Comparison of ENCODE assay signal across 8 cellular contexts in the genomic region with DNA sequence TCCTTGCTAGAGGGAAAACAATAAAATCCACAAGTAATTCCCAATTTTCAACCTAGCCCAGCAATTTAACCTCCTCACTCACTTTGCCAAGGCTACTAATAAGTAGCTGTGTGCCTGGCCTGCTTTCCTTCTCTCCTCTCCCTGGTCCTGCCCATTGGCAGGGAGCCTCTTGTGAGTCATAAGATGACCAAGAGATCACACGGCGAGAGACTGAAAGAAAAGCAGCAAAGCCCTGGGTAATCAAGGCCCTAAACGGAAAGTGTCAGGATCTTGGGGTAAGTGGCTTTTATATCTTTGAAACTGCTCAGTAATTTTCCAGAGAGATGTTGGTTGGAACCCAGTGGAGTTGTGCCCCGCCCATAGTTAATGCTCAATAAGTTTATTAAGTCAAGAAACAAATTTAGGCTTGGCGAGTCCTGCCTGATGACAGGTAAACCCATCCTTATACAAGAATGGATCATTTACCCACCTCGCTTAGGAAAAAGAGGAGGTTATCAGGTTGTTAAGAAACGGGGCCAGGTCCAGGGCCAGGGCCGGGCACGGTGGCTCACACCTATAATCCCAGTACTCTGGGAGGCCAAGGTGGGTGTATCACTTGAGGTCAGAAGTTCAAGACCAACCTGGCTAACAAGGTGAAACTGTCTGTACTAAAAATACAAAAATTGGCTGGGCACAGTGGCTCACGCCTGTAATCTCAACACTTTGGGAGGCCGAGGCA. TPM values are rescaled to one million over a fixed set of nuclear protein-coding genes. Genes with fewer than 3 reads are reported as not detected.
A peak's percentile ranks its signal among the peaks of the same experiment; 100 is the strongest.
DNase-seq lines count a peak whose midpoint lies in the region; ATAC-seq, FAIRE-seq and TF ChIP-seq lines count a peak whose summit lies in the region.
"Had no signal": no experiment of that assay in that cellular context is flagged by ENCODE, and none has a peak within 500 bp of the region (broad histone marks: within the 10 kb centered on the region; RNA-seq: fewer than 3 reads in every experiment).

No MANE protein-coding gene starts in this region.

- no peaks in the 10 kb centered on the region for H3K36me3 ChIP-seq in lung (ENCODE audit: control insufficient read depth in 2 of 2, insufficient read depth in 2 of 2, low read length in 2 of 2)

- ATAC-seq in lung (ENCODE audit: insufficient read depth, low FRiP score), result peak; percentile 89
- no peak for ATAC-seq in GM19397 (IDR thresholded peaks at IDR 0.05; ENCODE audit: unreplicated experiment)
- no peak for ATAC-seq in WTC11
- ATAC-seq in T-helper 17 cell, result no peak

- peaks cover 0 to 2% of the 10 kb centered on the region in 2 donors for H3K4me1 ChIP-seq in lung (ENCODE audit: control insufficient read depth in 2 of 2, insufficient read depth in 2 of 2, low read length in 2 of 2)

- no peaks in the 10 kb centered on the region for H3K27me3 ChIP-seq in lung (ENCODE audit: control insufficient read depth, insufficient read depth)
- H3K27me3 ChIP-seq: dorsolateral prefrontal cortex had no signal

- CTCF ChIA-PET in WTC11 (lab: Charles Lee), result interaction anchor here (0.7 kb wide), 1 partner anchor 37 kb away, joined by 3 read pairs; no protein-coding TSS in a partner anchor

- H3K27ac Mint-ChIP-seq in WTC11 (no peak overlapping the region), T-helper 17 cell (no peak overlapping the region)

- DNase-seq in M059J (ENCODE audit: low read depth) (peak; percentile 95), dedifferentiated amniotic fluid mesenchymal stem cell (ENCODE audit: extremely low spot score) (peak; percentile 95), lung (ENCODE audit: low spot score) (peak; percentile 71), urothelium cell line (ENCODE audit: low spot score) (peak; percentile 74), WTC11 (ENCODE audit: low spot score) (no peak), T-helper 17 cell (no peak)

- H3K9me3 ChIP-seq in lung (ENCODE audit: control insufficient read depth in 2 of 2, insufficient read depth in 1 of 2, low read length in 1 of 2) (no peaks in the 10 kb centered on the region), T-helper 17 cell (ENCODE audit: control insufficient read depth, low read length, poor library complexity, severe bottlenecking) (no peaks in the 10 kb centered on the region)

- no peaks in the 10 kb centered on the region for H3K36me3 Mint-ChIP-seq in WTC11
- no peaks in the 10 kb centered on the region for H3K36me3 Mint-ChIP-seq in T-helper 17 cell (ENCODE audit: low read depth)

- H3K9me3 Mint-ChIP-seq in WTC11, result no peaks in the 10 kb centered on the region

- 80 to 94% methylated on average over 11 of the region's 11 CpGs for WGBS in lung, 2 donors

- H3K4me1 Mint-ChIP-seq in WTC11 (no peaks in the 10 kb centered on the region), T-helper 17 cell (peaks cover 2% of the 10 kb centered on the region)

- H3K27me3 Mint-ChIP-seq in WTC11 (ENCODE audit: low read depth), result no peaks in the 10 kb centered on the region
- H3K27me3 Mint-ChIP-seq in T-helper 17 cell, result no peaks in the 10 kb centered on the region

- no peak overlapping the region for H3K4me3 ChIP-seq in lung

- FAIRE-seq in urothelium cell line (lab: Jason Lieb, UNC), result no peak

- no peak for TF ChIP-seq CTCF in lung (IDR thresholded peaks at IDR 0.05; ENCODE audit: control extremely low read depth, extremely low read depth)
- TF ChIP-seq CTCF in WTC11 (IDR thresholded peaks at IDR 0.05), result no peak

- POLR2A ChIA-PET in WTC11 (lab: Charles Lee), result interaction anchor here (0.7 to 1.8 kb wide), 2 partner anchors 11 to 138 kb away, joined by 4 to 6 read pairs; partner anchors contain the start of gene ADAM17

- H3K4me3 Mint-ChIP-seq in WTC11 (no peak overlapping the region), T-helper 17 cell (no peak overlapping the region)

- H3K27ac ChIP-seq in lung (ENCODE audit: low read depth in 1 of 2, low read length in 1 of 2), result peak overlapping the region in 1 of 2 donors; percentile 55

TF ChIP-seq in WTC11, 78 proteins besides CTCF, POLR2A, EP300 and RAD21:
- TF ChIP-seq SMAD4 (CRISPR knock-in tag; IDR thresholded peaks at IDR 0.05) (no peak), CBFB (CRISPR knock-in tag; IDR thresholded peaks at IDR 0.05; ENCODE audit: low read depth) (no peak), NR3C1 (CRISPR knock-in tag; conservative IDR thresholded peaks at IDR 0.05; ENCODE audit: low read depth) (no peak), ZMAT4 (CRISPR knock-in tag; IDR thresholded peaks at IDR 0.05) (no peak), MXD4 (CRISPR knock-in tag; IDR thresholded peaks at IDR 0.05; ENCODE audit: borderline replicate concordance) (no peak), NFE2L1 (CRISPR knock-in tag; IDR thresholded peaks at IDR 0.05) (no peak), ZNF423 (CRISPR knock-in tag; IDR thresholded peaks at IDR 0.05) (no peak)
- TF ChIP-seq, protein P1, sequence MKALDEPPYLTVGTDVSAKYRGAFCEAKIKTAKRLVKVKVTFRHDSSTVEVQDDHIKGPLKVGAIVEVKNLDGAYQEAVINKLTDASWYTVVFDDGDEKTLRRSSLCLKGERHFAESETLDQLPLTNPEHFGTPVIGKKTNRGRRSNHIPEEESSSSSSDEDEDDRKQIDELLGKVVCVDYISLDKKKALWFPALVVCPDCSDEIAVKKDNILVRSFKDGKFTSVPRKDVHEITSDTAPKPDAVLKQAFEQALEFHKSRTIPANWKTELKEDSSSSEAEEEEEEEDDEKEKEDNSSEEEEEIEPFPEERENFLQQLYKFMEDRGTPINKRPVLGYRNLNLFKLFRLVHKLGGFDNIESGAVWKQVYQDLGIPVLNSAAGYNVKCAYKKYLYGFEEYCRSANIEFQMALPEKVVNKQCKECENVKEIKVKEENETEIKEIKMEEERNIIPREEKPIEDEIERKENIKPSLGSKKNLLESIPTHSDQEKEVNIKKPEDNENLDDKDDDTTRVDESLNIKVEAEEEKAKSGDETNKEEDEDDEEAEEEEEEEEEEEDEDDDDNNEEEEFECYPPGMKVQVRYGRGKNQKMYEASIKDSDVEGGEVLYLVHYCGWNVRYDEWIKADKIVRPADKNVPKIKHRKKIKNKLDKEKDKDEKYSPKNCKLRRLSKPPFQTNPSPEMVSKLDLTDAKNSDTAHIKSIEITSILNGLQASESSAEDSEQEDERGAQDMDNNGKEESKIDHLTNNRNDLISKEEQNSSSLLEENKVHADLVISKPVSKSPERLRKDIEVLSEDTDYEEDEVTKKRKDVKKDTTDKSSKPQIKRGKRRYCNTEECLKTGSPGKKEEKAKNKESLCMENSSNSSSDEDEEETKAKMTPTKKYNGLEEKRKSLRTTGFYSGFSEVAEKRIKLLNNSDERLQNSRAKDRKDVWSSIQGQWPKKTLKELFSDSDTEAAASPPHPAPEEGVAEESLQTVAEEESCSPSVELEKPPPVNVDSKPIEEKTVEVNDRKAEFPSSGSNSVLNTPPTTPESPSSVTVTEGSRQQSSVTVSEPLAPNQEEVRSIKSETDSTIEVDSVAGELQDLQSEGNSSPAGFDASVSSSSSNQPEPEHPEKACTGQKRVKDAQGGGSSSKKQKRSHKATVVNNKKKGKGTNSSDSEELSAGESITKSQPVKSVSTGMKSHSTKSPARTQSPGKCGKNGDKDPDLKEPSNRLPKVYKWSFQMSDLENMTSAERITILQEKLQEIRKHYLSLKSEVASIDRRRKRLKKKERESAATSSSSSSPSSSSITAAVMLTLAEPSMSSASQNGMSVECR (CRISPR knock-in tag; IDR thresholded peaks at IDR 0.05; ENCODE audit: borderline replicate concordance), result no peak
- TF ChIP-seq, protein P2, sequence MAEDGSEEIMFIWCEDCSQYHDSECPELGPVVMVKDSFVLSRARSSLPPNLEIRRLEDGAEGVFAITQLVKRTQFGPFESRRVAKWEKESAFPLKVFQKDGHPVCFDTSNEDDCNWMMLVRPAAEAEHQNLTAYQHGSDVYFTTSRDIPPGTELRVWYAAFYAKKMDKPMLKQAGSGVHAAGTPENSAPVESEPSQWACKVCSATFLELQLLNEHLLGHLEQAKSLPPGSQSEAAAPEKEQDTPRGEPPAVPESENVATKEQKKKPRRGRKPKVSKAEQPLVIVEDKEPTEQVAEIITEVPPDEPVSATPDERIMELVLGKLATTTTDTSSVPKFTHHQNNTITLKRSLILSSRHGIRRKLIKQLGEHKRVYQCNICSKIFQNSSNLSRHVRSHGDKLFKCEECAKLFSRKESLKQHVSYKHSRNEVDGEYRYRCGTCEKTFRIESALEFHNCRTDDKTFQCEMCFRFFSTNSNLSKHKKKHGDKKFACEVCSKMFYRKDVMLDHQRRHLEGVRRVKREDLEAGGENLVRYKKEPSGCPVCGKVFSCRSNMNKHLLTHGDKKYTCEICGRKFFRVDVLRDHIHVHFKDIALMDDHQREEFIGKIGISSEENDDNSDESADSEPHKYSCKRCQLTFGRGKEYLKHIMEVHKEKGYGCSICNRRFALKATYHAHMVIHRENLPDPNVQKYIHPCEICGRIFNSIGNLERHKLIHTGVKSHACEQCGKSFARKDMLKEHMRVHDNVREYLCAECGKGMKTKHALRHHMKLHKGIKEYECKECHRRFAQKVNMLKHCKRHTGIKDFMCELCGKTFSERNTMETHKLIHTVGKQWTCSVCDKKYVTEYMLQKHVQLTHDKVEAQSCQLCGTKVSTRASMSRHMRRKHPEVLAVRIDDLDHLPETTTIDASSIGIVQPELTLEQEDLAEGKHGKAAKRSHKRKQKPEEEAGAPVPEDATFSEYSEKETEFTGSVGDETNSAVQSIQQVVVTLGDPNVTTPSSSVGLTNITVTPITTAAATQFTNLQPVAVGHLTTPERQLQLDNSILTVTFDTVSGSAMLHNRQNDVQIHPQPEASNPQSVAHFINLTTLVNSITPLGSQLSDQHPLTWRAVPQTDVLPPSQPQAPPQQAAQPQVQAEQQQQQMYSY (CRISPR knock-in tag; IDR thresholded peaks at IDR 0.05), result no peak
- TF ChIP-seq, protein P3, sequence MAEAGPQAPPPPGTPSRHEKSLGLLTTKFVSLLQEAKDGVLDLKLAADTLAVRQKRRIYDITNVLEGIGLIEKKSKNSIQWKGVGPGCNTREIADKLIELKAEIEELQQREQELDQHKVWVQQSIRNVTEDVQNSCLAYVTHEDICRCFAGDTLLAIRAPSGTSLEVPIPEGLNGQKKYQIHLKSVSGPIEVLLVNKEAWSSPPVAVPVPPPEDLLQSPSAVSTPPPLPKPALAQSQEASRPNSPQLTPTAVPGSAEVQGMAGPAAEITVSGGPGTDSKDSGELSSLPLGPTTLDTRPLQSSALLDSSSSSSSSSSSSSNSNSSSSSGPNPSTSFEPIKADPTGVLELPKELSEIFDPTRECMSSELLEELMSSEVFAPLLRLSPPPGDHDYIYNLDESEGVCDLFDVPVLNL (CRISPR knock-in tag; IDR thresholded peaks at IDR 0.05; ENCODE audit: borderline replicate concordance, low read depth), result no peak
TF ChIP-seq in WTC11: peak in this region for 0.

RNA-seq across cellular contexts. Expression of gene ADAM17, which starts 10.0 kb away (rescaled TPM):
- total RNA-seq in M059J (2014; rRNA removed; shearing (Covaris generic)), result 27.6 and 34.0 TPM in 2 replicates
- 10 to 100 TPM; 52.8 to 56.1 TPM for total RNA-seq in lung
- polyA plus RNA-seq in lung, result 10 to 100 TPM; 16.8 to 29.6 TPM
- total RNA-seq in WTC11 (2021), result 23.5 to 25.9 TPM (median 25.5 TPM) in 3 replicates
- 10 to 100 TPM; 27.2 to 34.0 TPM for total RNA-seq in T-helper 17 cell

Comparison
In these comparisons a context has a peak if more than half of its experiments do, and no peak if none do; other contexts are left out.
1. DNase-seq: peak in M059J (single experiment), dedifferentiated amniotic fluid mesenchymal stem cell (single experiment), lung (single experiment) and urothelium cell line (single experiment); none in WTC11 (single experiment) and T-helper 17 cell (0 of 3).